ENCODE assay signal across 8 cellular contexts in genomic region chrX:137051978-137052640, GRCh38. TPM values are rescaled to one million over a fixed set of nuclear protein-coding genes. Genes with fewer than 3 reads are reported as not detected.
A peak's percentile ranks its signal among the peaks of the same experiment; 100 is the strongest.
DNase-seq lines count a peak whose midpoint lies in the region; ATAC-seq and TF ChIP-seq lines count a peak whose summit lies in the region.

No MANE protein-coding gene starts in this region.

- ATAC-seq in HG02610 (IDR thresholded peaks at IDR 0.05; ENCODE audit: unreplicated experiment) = peak; percentile 96

- H3K27ac Mint-ChIP-seq in brain = peak overlapping the region in 3 of 5 experiments; percentile 64 to 78 (median 64)

- H3K4me3 Mint-ChIP-seq in brain = peak overlapping the region; percentile 85 to 93 (median 86)

- peaks cover 0 to 8% (median 0%) of the 10 kb centered on the region in 5 experiments for H3K9me3 Mint-ChIP-seq in brain

- H3K36me3 Mint-ChIP-seq in brain = no peaks in the 10 kb centered on the region

- TF ChIP-seq CTCF in GM13976 (IDR thresholded peaks at IDR 0.05; ENCODE audit: borderline replicate concordance, control extremely low read depth, extremely low read depth, insufficient read depth, missing control alignments) (peak; percentile 89), brain (conservative IDR thresholded peaks at IDR 0.05) (peak; percentile 65 to 82)

- in situ Hi-C loops in GM13976 (cut with MboI; ENCODE audit: low sequenced_read_pairs, unreplicated experiment) = loop anchor here (10.0 kb wide), 1 partner anchor 97 kb away; no protein-coding TSS in a partner anchor

- DNase-seq in GM13976 (ENCODE audit: low spot score) (peak; percentile 82), NCI-H128 (lab: John Stamatoyannopoulos, UW; ENCODE audit: unreplicated experiment) (peak; percentile 4), UCSD-AML1 (lab: John Stamatoyannopoulos, UW; ENCODE audit: unreplicated experiment) (peak; percentile 66), islet precursor cell (peak; percentile 82), cerebellar nuclear complex (lab: John Stamatoyannopoulos, UW) (no peak)
- DNase-seq in stimulated activated CD4-positive, alpha-beta T cell treated with anti-CD3 and anti-CD28 coated beads, Interleukin-12 subunit alpha, Interleukin-12 subunit beta, amount 100 ng/mL, for 48 hours (ENCODE audit: low read depth in 2 of 3, low spot score in 1 of 3) = peak; percentile 54 to 79 (median 64)

- H3K27me3 Mint-ChIP-seq in brain = peaks cover 17% of the 10 kb centered on the region

- H3K4me1 Mint-ChIP-seq in brain = peaks cover 18% of the 10 kb centered on the region

RNA-seq across cellular contexts. Expression of gene GPR101, which starts 18.3 kb away (rescaled TPM):
- not detected for polyA plus RNA-seq in brain (ENCODE audit: insufficient read depth, low read depth, low replicate concordance)

Comparison
In these comparisons a context has a peak if more than half of its experiments do, and no peak if none do; other contexts are left out.
1. DNase-seq: peak in GM13976 (single experiment), NCI-H128 (single experiment), UCSD-AML1 (single experiment), islet precursor cell (single experiment) and stimulated activated CD4-positive, alpha-beta T cell treated with anti-CD3 and anti-CD28 coated beads, Interleukin-12 subunit alpha, Interleukin-12 subunit beta, amount 100 ng/mL, for 48 hours (3 of 3); none in cerebellar nuclear complex (0 of 2).